Comparison of ENCODE assay signal across 24 cellular contexts in the genomic region with DNA sequence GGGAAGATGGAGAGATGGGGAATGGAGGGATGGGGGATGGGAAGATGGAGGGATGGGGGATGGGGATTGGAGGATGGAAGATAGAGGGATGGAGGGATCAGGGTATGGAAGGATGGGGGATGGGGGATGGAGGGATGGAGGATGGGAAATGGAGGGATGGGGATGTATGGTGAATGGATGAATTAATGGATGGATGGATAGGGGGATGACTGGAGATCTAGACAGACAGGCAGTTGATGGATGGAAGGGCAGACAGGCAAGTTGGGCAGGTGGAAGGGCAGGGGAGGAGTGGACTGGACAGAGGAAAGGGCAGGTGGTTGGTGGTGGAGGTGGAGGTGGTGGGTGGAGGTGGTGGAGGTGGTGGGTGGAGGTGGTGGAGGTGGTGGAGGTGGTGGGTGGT.
"Had no signal": no experiment of that assay in that cellular context is flagged by ENCODE, and none has a peak within 500 bp of the region (broad histone marks: within the 10 kb centered on the region; RNA-seq: fewer than 3 reads in every experiment).

No MANE protein-coding gene starts in this region.

- H3K36me3 ChIP-seq: esophagus muscularis mucosa, heart left ventricle, neural progenitor cell, right atrium auricular region, thoracic aorta had no signal

- H3K4me3 ChIP-seq: body of pancreas, esophagus muscularis mucosa, heart left ventricle, neural progenitor cell, right atrium auricular region, thoracic aorta had no signal

- H3K27ac ChIP-seq: body of pancreas, esophagus muscularis mucosa, foreskin keratinocyte, heart left ventricle, neural progenitor cell, right atrium auricular region, thoracic aorta, VCaP had no signal

- ATAC-seq: activated T-cell treated with anti-CD3 and anti-CD28 coated beads, Interleukin-2, amount 50 U/mL, for 72 hours; body of pancreas; foreskin keratinocyte; heart left ventricle; natural killer cell had no signal

- H3K9me3 ChIP-seq: body of pancreas, esophagus muscularis mucosa, heart left ventricle, right atrium auricular region, thoracic aorta had no signal

- H3K9ac ChIP-seq: neural progenitor cell had no signal

- H3K9me3 Mint-ChIP-seq: activated naive CD4-positive, alpha-beta T cell treated with anti-CD3 and anti-CD28 coated beads for 36 hours; neural progenitor cell had no signal

- H3K27ac Mint-ChIP-seq: activated naive CD4-positive, alpha-beta T cell treated with anti-CD3 and anti-CD28 coated beads for 36 hours; activated T-cell treated with anti-CD3 and anti-CD28 coated beads, Interleukin-2, amount 50 U/mL, for 72 hours; memory B cell; neural progenitor cell had no signal

- H3K36me3 Mint-ChIP-seq: memory B cell, natural killer cell, neural progenitor cell had no signal

- H2AFZ ChIP-seq: neural progenitor cell had no signal

- H3K4me3 Mint-ChIP-seq: activated naive CD4-positive, alpha-beta T cell treated with anti-CD3 and anti-CD28 coated beads for 36 hours; activated T-cell treated with anti-CD3 and anti-CD28 coated beads, Interleukin-2, amount 50 U/mL, for 72 hours; memory B cell; natural killer cell; neural progenitor cell had no signal

- H3K4me2 ChIP-seq: neural progenitor cell had no signal

- H3K27me3 ChIP-seq: body of pancreas, esophagus muscularis mucosa, heart left ventricle, neural progenitor cell, right atrium auricular region had no signal

- DNase-seq: activated CD4-positive, alpha-beta T cell treated with anti-CD3 and anti-CD28 coated beads for 48 hours; activated effector memory CD4-positive, alpha-beta T cell treated with anti-CD3 and anti-CD28 coated beads, Interleukin-2, amount 50 U/mL, for 16 hours; activated naive CD4-positive, alpha-beta T cell treated with anti-CD3 and anti-CD28 coated beads for 36 hours; activated T-cell treated with anti-CD3 and anti-CD28 coated beads for 4 hours; activated T-cell treated with anti-CD3 and anti-CD28 coated beads, Interleukin-2, amount 50 U/mL, for 72 hours; aorta; body of pancreas; dermis blood vessel endothelial cell; effector CD4-positive, alpha-beta T cell; foreskin keratinocyte; heart left ventricle; hypothalamus; natural killer cell; stimulated activated CD4-positive, alpha-beta T cell treated with anti-CD3 and anti-CD28 coated beads, Interleukin-15, amount 100 ng/mL, for 24 hours; stimulated activated CD4-positive, alpha-beta T cell treated with anti-CD3 and anti-CD28 coated beads, Interleukin-2, amount 100 ng/mL, for 24 hours; stimulated activated naive CD4-positive, alpha-beta T cell; T-helper 9 cell; trophoblast cell had no signal

- H3K4me1 ChIP-seq: foreskin keratinocyte had no signal
